ENCODE assay signal across 8 cellular contexts in the genomic region with DNA sequence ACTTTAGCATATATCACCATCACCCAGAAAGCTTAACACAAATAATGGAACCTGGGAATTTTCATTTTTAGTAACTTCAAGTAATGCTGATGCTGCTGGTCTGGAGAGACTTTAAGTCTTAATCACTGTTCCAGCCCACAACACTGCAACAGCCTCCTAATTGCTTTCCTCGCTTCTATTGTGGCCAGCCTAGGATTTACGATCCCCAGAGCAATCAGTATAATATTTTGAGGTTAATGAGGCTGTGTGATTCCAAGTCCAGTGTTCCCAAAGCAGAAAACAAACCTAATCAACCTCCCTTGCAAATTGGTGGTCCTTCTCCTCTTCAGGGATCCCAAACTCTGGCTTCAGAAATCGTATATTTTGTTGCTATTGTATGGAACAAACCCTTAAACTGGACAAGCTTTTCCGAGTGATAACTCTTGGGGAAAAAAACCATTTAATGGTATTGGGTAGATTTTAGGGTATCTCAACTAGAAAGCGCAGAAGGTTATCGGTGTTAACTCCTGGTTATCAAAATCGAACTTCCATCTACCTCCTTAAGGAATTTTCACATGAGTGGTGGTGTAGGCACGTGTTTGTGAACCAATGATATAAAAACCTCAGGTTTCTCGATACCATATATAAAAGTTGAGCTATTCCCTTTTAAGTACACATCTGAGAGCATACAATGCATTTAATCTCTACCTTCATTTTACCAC. TPM values are rescaled to one million over a fixed set of nuclear protein-coding genes. Genes with fewer than 3 reads are reported as not detected.
DNase-seq lines count a peak whose midpoint lies in the region; ATAC-seq, FAIRE-seq and TF ChIP-seq lines count a peak whose summit lies in the region.

No MANE protein-coding gene starts in this region.

- intact Hi-C loops in Calu3 (cut with micrococcal nuclease; ENCODE audit: unreplicated experiment) (no loop called here), pancreas (cut with DNase I) (no loop called here)

- H3K36me3 ChIP-seq in OCI-LY3 (replicated peaks; ENCODE audit: low read depth, low read length) (peaks cover 35% of the 10 kb centered on the region), endocrine pancreas (ENCODE audit: control insufficient read depth, insufficient read depth, low read length) (no peaks in the 10 kb centered on the region), pancreas (no peaks in the 10 kb centered on the region)

- TF ChIP-seq CTCF in Calu3 (IDR thresholded peaks at IDR 0.05; ENCODE audit: unreplicated experiment) (no peak), OCI-LY3 (IDR thresholded peaks at IDR 0.05; ENCODE audit: low read depth, low read length) (no peak), pancreas (IDR thresholded peaks at IDR 0.05) (no peak)

- H3K27ac ChIP-seq in OCI-LY3 (ENCODE audit: low read length) (peak overlapping the region; percentile 68), pancreas (peak overlapping the region in 3 of 4 donors; percentile 55 to 78 (median 70))

- CTCF ChIA-PET in Calu3 (lab: Charles Lee) = no interaction called here

- BruUV-seq in Calu3 (replicated peaks; lab: Mats Ljungman, UMichigan) = no TSS peak

- FAIRE-seq in pancreas (lab: Jason Lieb, UNC) = no peak

- 20 to 24% methylated on average over 9 of the region's 9 CpGs for WGBS in pancreas, 2 donors

- H3K9ac ChIP-seq in OCI-LY3 (ENCODE audit: low read length) (peak overlapping the region; percentile 85), endocrine pancreas (ENCODE audit: control insufficient read depth, insufficient read depth, low read length) (no peak overlapping the region)

- H3K27me3 Mint-ChIP-seq in Calu3 (ENCODE audit: unreplicated experiment) = no peaks in the 10 kb centered on the region

- peak overlapping the region; percentile 97 for H3K4me2 ChIP-seq in OCI-LY3 (ENCODE audit: low read length)

- H3K4me1 Mint-ChIP-seq in Calu3 (ENCODE audit: low read depth, unreplicated experiment) = peaks cover 53% of the 10 kb centered on the region

- peaks cover 56% of the 10 kb centered on the region for H3K36me3 Mint-ChIP-seq in Calu3 (ENCODE audit: insufficient read depth, unreplicated experiment)

- peaks cover 43% of the 10 kb centered on the region for H3K4me1 ChIP-seq in OCI-LY3 (ENCODE audit: low read length)
- peaks cover 35% of the 10 kb centered on the region for H3K4me1 ChIP-seq in endocrine pancreas (ENCODE audit: control insufficient read depth, insufficient read depth, low read length)
- peaks cover 14 to 27% (median 24%) of the 10 kb centered on the region in 3 donors for H3K4me1 ChIP-seq in pancreas

- H3K4me3 Mint-ChIP-seq in Calu3 (ENCODE audit: low read depth, unreplicated experiment) = peak overlapping the region; percentile 84

- ATAC-seq in pancreas = no peak
- no peak for ATAC-seq in GM19397 (IDR thresholded peaks at IDR 0.05; ENCODE audit: unreplicated experiment)

- no peaks in the 10 kb centered on the region for H3K9me3 Mint-ChIP-seq in Calu3 (ENCODE audit: low read depth, unreplicated experiment)

- H4K20me1 ChIP-seq in OCI-LY3 (ENCODE audit: insufficient read depth, low read length) = peaks cover 40% of the 10 kb centered on the region

- no peak overlapping the region for H2AFZ ChIP-seq in OCI-LY3 (ENCODE audit: low read depth, low read length)

- peak; percentile 3 for DNase-seq in Calu3
- peak in 1 of 6 donors; percentile 7 for DNase-seq in pancreas
- no peak for DNase-seq in HPDE6-E6E7 (ENCODE audit: extremely low spot score)
- no peak for DNase-seq in activated effector memory CD4-positive, alpha-beta T cell treated with Interleukin-2 at 50 U/mL for 16 hours
- no peak for DNase-seq in stimulated activated naive CD4-positive, alpha-beta T cell (lab: John Stamatoyannopoulos, UW)

- H3K4me3 ChIP-seq in OCI-LY3 (ENCODE audit: low read length) = peak overlapping the region; percentile 78
- peak overlapping the region; percentile 77 for H3K4me3 ChIP-seq in endocrine pancreas (ENCODE audit: control insufficient read depth, insufficient read depth, low read length)
- H3K4me3 ChIP-seq in pancreas = peak overlapping the region in 3 of 4 donors; percentile 27 to 48 (median 40)

- H3K9me3 ChIP-seq in OCI-LY3 (ENCODE audit: insufficient read depth, low read length) = no peaks in the 10 kb centered on the region
- no peaks in the 10 kb centered on the region for H3K9me3 ChIP-seq in endocrine pancreas (ENCODE audit: control insufficient read depth, low read length)
- no peaks in the 10 kb centered on the region for H3K9me3 ChIP-seq in pancreas

- H3K27me3 ChIP-seq in OCI-LY3 (ENCODE audit: low read depth, low read length) (no peaks in the 10 kb centered on the region), endocrine pancreas (ENCODE audit: control insufficient read depth, insufficient read depth, low read length) (no peaks in the 10 kb centered on the region), pancreas (no peaks in the 10 kb centered on the region)

- H3K79me2 ChIP-seq in OCI-LY3 (ENCODE audit: low read length) = peaks cover 58% of the 10 kb centered on the region

- H3K27ac Mint-ChIP-seq in Calu3 (ENCODE audit: unreplicated experiment) = peak overlapping the region; percentile 94

RNA-seq across cellular contexts. Expression of a gene that starts 50.0 kb away (rescaled TPM):
- total RNA-seq in Calu3 (2022) (13.5 and 15.5 TPM in 2 replicates), pancreas (1 to 10 TPM; 7.0 to 8.8 (median 8.5) TPM)
- polyA plus RNA-seq in pancreas = 10 to 100 TPM; 19.6 to 24.1 TPM
